In the genomic region with DNA sequence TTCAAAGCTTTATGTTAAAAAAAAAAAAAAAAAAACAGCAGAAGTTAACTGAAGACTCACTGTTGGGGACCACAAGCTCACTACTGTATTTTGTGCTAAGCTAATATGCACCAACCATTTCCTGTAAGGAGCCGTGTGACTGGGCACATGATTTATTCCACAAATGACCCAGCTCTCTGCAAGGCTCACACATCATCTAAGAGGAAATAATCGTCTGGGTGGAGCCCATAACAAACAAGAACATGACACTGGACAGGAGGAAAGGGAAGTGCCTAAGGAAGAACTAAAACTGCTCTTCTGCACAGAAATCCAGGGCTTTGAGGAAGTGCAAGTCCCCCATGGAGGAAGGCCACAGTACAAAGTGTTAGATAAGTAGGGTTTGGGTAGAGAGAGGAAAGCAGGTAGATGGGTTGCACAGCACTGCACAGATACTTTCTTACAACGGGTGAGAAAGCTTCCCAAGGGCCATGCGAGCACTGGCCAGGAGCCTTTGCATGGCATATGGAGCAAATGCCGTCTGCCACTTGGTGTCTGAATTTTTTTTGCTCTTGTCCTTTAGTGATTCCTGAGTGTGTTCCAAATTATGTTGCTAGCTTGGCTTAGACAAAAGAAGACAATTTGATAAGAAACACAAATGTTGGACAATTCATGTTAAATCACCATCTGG, we compare ENCODE assay signal across 8 cellular contexts. TPM values are rescaled to one million over a fixed set of nuclear protein-coding genes. Genes with fewer than 3 reads are reported as not detected.
DNase-seq lines count a peak whose midpoint lies in the region; ATAC-seq and TF ChIP-seq lines count a peak whose summit lies in the region.

No MANE protein-coding gene starts in this region.

- no peak for TF ChIP-seq CTCF in GM12865 (IDR thresholded peaks at IDR 0.05; ENCODE audit: insufficient read depth, low read depth, low read length, missing control alignments)

- H3K4me3 ChIP-seq in GM12865 (ENCODE audit: low read depth, low read length) (no peak overlapping the region), skin epidermis (no peak overlapping the region)

- peak; percentile 72 to 82 for ATAC-seq in activated naive CD4-positive, alpha-beta T cell treated with anti-CD3 and anti-CD28 coated beads, Interleukin-2, amount 50 U/mL, for 72 hours
- peak; percentile 63 for ATAC-seq in left cardiac atrium

- peak overlapping the region in 20 of 21 experiments; percentile 34 to 94 (median 84) for H3K27ac ChIP-seq in skin epidermis

- H3K9me3 Mint-ChIP-seq in activated naive CD4-positive, alpha-beta T cell treated with anti-CD3 and anti-CD28 coated beads, Interleukin-2, amount 50 U/mL, for 72 hours, result no peaks in the 10 kb centered on the region

- H3K36me3 Mint-ChIP-seq in activated naive CD4-positive, alpha-beta T cell treated with anti-CD3 and anti-CD28 coated beads, Interleukin-2, amount 50 U/mL, for 72 hours, result peaks cover 0 to 23% of the 10 kb centered on the region in 2 donors

- H3K27ac Mint-ChIP-seq in activated naive CD4-positive, alpha-beta T cell treated with anti-CD3 and anti-CD28 coated beads, Interleukin-2, amount 50 U/mL, for 72 hours, result peak overlapping the region; percentile 81 to 87

- intact Hi-C loops in left cardiac atrium (cut with DNase I), result no loop called here

- DNase-seq in GM12865 (ENCODE audit: low read depth), result peak; percentile 67
- peak; percentile 57 for DNase-seq in H4 (ENCODE audit: low spot score)
- DNase-seq in NCI-H2029 (lab: John Stamatoyannopoulos, UW), result peak; percentile 54
- DNase-seq in activated naive CD4-positive, alpha-beta T cell treated with anti-CD3 and anti-CD28 coated beads, Interleukin-2, amount 50 U/mL, for 72 hours (ENCODE audit: low spot score in 2 of 2), result no peak
- DNase-seq in left cardiac atrium, result no peak
- DNase-seq in amniotic stem cell (lab: John Stamatoyannopoulos, UW), result no peak
- DNase-seq in GOT3 (lab: John Stamatoyannopoulos, UW), result no peak

RNA-seq across cellular contexts. Expression of gene NFE2L2, which starts 24.5 kb away (rescaled TPM):
- total RNA-seq in H4 (2014; rRNA removed; shearing (Covaris generic)), result 116 and 128 TPM in 2 replicates
- total RNA-seq in activated naive CD4-positive, alpha-beta T cell treated with anti-CD3 and anti-CD28 coated beads, Interleukin-2, amount 50 U/mL, for 72 hours, result 10 to 100 TPM; 44.7 to 82.2 TPM
- total RNA-seq in left cardiac atrium, result 10 to 100 TPM; 68.4 to 69.0 TPM

RNA-seq across cellular contexts. Expression of gene HNRNPA3, which starts 27.5 kb away (rescaled TPM):
- total RNA-seq in H4 (2014; rRNA removed; shearing (Covaris generic)), result 29.8 and 34.9 TPM in 2 replicates
- 100 to 1,000 TPM; 259 to 273 TPM for total RNA-seq in activated naive CD4-positive, alpha-beta T cell treated with anti-CD3 and anti-CD28 coated beads, Interleukin-2, amount 50 U/mL, for 72 hours
- 100 to 1,000 TPM in 1 of 2 donors, 10 to 100 TPM in 1; 81.3 to 117 TPM for total RNA-seq in left cardiac atrium

Comparison
In these comparisons a context has a peak if more than half of its experiments do, and no peak if none do; other contexts are left out.
1. DNase-seq: peak in GM12865 (single experiment), H4 (single experiment) and NCI-H2029 (single experiment); none in activated naive CD4-positive, alpha-beta T cell treated with anti-CD3 and anti-CD28 coated beads, Interleukin-2, amount 50 U/mL, for 72 hours (0 of 2), left cardiac atrium (single experiment), amniotic stem cell (single experiment) and GOT3 (single experiment).